ENCODE assay signal across 15 cellular contexts in genomic region chr1:51168266-51168845, GRCh38.
A peak's percentile ranks its signal among the peaks of the same experiment; 100 is the strongest.
DNase-seq lines count a peak whose midpoint lies in the region; ATAC-seq and TF ChIP-seq lines count a peak whose summit lies in the region.
"Had no signal": no experiment of that assay in that cellular context is flagged by ENCODE, and none has a peak within 500 bp of the region (broad histone marks: within the 10 kb centered on the region; RNA-seq: fewer than 3 reads in every experiment).

No MANE protein-coding gene starts in this region.

- no peak for TF ChIP-seq CTCF in fibroblast of villous mesenchyme (IDR thresholded peaks at IDR 0.05; ENCODE audit: insufficient read depth, low read depth, low read length)
- no peak for TF ChIP-seq CTCF in spleen (IDR thresholded peaks at IDR 0.05 in 8 of 11, conservative IDR thresholded peaks at IDR 0.05 in 3 of 11)

- in situ Hi-C loops in GM23248 (cut with MboI): no loop called here

- H3K4me1 ChIP-seq in ACC112 (ENCODE audit: control insufficient read depth, insufficient read depth, low read length, unreplicated experiment): peaks cover 7% of the 10 kb centered on the region
- no peaks in the 10 kb centered on the region for H3K4me1 ChIP-seq in GM23248 (ENCODE audit: insufficient read depth)
- peaks cover 0 to 15% (median 2%) of the 10 kb centered on the region in 6 donors for H3K4me1 ChIP-seq in spleen
- H3K4me1 ChIP-seq: testis had no signal

- H3K4me2 ChIP-seq in GM23248 (ENCODE audit: unreplicated experiment): no peak overlapping the region

- intact Hi-C loops in spleen (cut with DNase I; ENCODE audit: low total_unique reads): no loop called here

- peak overlapping the region; percentile 46; the same call in 1 of the 2 replicates for H3K4me3 ChIP-seq in ACC112 (ENCODE audit: low read depth, low read length)
- no peak overlapping the region for H3K4me3 ChIP-seq in GM23248
- H3K4me3 ChIP-seq in fibroblast of villous mesenchyme (ENCODE audit: low read depth, low read length): no peak overlapping the region
- no peak overlapping the region for H3K4me3 ChIP-seq in spleen
- H3K4me3 ChIP-seq: ovary, testis had no signal

- no peak overlapping the region for H3K9ac ChIP-seq in GM23248

- no peaks in the 10 kb centered on the region for H3F3A ChIP-seq in GM23248 (ENCODE audit: insufficient read depth)

- no peak for ATAC-seq in GM18498 (IDR thresholded peaks at IDR 0.05; ENCODE audit: unreplicated experiment)
- ATAC-seq: Right ventricle myocardium inferior had no signal

- 0% methylated on average over 1 of the region's 1 CpG for WGBS in GM23248 (ENCODE audit: low coverage in 1 of 2, low lambda C conversion rate in 2 of 2, missing lambda C conversion rate in 2 of 2), 2 experiments
- 0 to 66% (median 31%) methylated on average over 1 of the region's 1 CpG for WGBS in spleen, 5 donors

- DNase-seq in GM23248 (peak; percentile 14), RPMI7951 (ENCODE audit: low read depth) (peak; percentile 23), fibroblast of villous mesenchyme (ENCODE audit: low read depth) (peak; percentile 16), spleen (no peak), NCI-H69 (lab: John Stamatoyannopoulos, UW) (no peak), activated gamma-delta T cell (lab: John Stamatoyannopoulos, UW) (no peak)
- DNase-seq: activated CD4-positive, alpha-beta T cell treated with anti-CD3 and anti-CD28 coated beads, Interleukin-2, amount 10 ng/mL, durations not matched to agents 24 days and 14 days; DMS 273 treated with DMSO at 0.1 percent for 48 hours; NCI-H1694; NCI-H526 treated with DMSO at 0.1 percent for 48 hours; ovary; testis had no signal

- no peak for TF ChIP-seq POLR2A in spleen (IDR thresholded peaks at IDR 0.05)

- H3K9me2 ChIP-seq in GM23248 (ENCODE audit: insufficient read depth): no peaks in the 10 kb centered on the region

- H2AFZ ChIP-seq in ACC112 (ENCODE audit: low read length, unreplicated experiment) (peak overlapping the region; percentile 64), GM23248 (no peak overlapping the region)

- H3K27ac ChIP-seq in ACC112 (ENCODE audit: low read depth, low read length) (no peak overlapping the region; the same call in 1 of the 2 replicates), GM23248 (no peak overlapping the region), spleen (no peak overlapping the region)
- H3K27ac ChIP-seq: testis had no signal

- H3K9me3 ChIP-seq in GM23248 (ENCODE audit: low read depth) (no peaks in the 10 kb centered on the region), spleen (peaks cover 0 to 3% (median 0%) of the 10 kb centered on the region in 8 donors)
- H3K9me3 ChIP-seq: ovary, testis had no signal

- H3K79me2 ChIP-seq in ACC112 (ENCODE audit: control insufficient read depth, insufficient read depth, low read length, unreplicated experiment) (no peaks in the 10 kb centered on the region), GM23248 (ENCODE audit: insufficient read depth) (no peaks in the 10 kb centered on the region)

- H3K36me3 ChIP-seq in ACC112 (ENCODE audit: insufficient read depth, low read length) (no peaks in the 10 kb centered on the region), GM23248 (ENCODE audit: low read depth) (no peaks in the 10 kb centered on the region), spleen (no peaks in the 10 kb centered on the region)
- H3K36me3 ChIP-seq: ovary had no signal

- H3K27me3 ChIP-seq in ACC112 (ENCODE audit: insufficient read depth, low read length) (no peaks in the 10 kb centered on the region), GM23248 (replicated peaks; ENCODE audit: insufficient read depth) (peaks cover 9% of the 10 kb centered on the region; the same call in 1 of the 2 replicates), spleen (replicated peaks in 1 of 7) (no peaks in the 10 kb centered on the region)
- H3K27me3 ChIP-seq: ovary, testis had no signal

- H4K20me1 ChIP-seq in GM23248 (ENCODE audit: insufficient read depth): no peaks in the 10 kb centered on the region

Comparison
In these comparisons a context has a peak if more than half of its experiments do, and no peak if none do; other contexts are left out.
1. DNase-seq: peak in GM23248 (single experiment), RPMI7951 (single experiment) and fibroblast of villous mesenchyme (single experiment); none in spleen (single experiment), NCI-H69 (single experiment) and activated gamma-delta T cell (single experiment).